ENCODE assay signal across 1 cellular context in genomic region chr1:37875833-37876232, GRCh38.
TF ChIP-seq lines count a peak whose summit lies in the region.

No MANE protein-coding gene starts in this region.

TF ChIP-seq in IMR-90, 13 proteins besides CTCF, POLR2A, EP300 and RAD21 (continued from another document):
- TF ChIP-seq RCOR1 (IDR thresholded peaks at IDR 0.05; ENCODE audit: insufficient replicate concordance, low read length) (no peak), ELK1 (IDR thresholded peaks at IDR 0.05; ENCODE audit: borderline replicate concordance, low read depth, low read length) (no peak), BHLHE40 (IDR thresholded peaks at IDR 0.05; ENCODE audit: low read depth, low read length) (no peak)
TF ChIP-seq in IMR-90: peak in this region for 0.
